In the genomic region with DNA sequence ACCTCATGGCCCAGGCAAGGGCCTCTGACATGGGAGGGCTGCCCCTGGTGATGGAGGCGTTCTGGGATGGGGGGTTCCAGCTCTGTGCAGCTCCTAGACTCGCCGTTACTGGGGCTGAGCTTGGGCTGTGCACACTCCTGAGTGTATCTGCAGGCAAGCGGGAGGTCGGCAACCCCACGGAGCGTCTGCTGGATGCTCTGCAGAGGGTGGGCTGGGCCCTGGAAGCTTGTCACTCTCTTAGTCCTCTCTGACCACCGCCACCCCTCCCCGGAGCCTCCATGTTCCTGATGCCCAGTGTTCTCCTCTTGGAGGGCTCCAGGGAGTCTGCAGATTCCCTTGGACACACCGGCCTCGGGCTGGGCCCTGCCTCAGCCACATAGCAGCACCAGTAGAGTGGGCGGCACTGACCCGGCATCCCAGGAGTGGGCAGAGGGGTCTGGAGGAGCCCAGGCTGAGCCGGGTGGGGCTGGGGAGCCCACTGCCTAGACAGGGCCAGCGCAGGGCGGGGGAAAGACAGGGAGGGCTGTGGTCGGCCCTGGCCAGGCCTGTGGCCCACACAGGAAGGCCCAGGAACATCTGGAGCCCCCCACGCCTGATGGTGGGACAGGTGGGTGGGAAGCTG, we compare ENCODE assay signal across 14 cellular contexts. TPM values are rescaled to one million over a fixed set of nuclear protein-coding genes. Genes with fewer than 3 reads are reported as not detected.
A peak's percentile ranks its signal among the peaks of the same experiment; 100 is the strongest.
DNase-seq lines count a peak whose midpoint lies in the region; ATAC-seq and TF ChIP-seq lines count a peak whose summit lies in the region.
"Had no signal": no experiment of that assay in that cellular context is flagged by ENCODE, and none has a peak within 500 bp of the region (broad histone marks: within the 10 kb centered on the region; RNA-seq: fewer than 3 reads in every experiment).

No MANE protein-coding gene starts in this region.

- no CpG with 5 or more reads among the region's 18 CpGs for WGBS in H9 (ENCODE audit: extremely low coverage, insufficient read length, low lambda C conversion rate)
- 24% methylated on average over 3 of the region's 18 CpGs; no CpG with 5 or more reads in 1 of the 2 donors for WGBS in gastroesophageal sphincter (ENCODE audit: low coverage in 1 of 2), 2 donors

- intact Hi-C loops in CD4-positive, alpha-beta T cell (cut with DNase I, micrococcal nuclease), result loop anchor here in 1 of 2 experiments (1.0 kb wide), 1 partner anchor 313 kb away; no protein-coding TSS in a partner anchor
- intact Hi-C loops in mucosa of descending colon (cut with DNase I, micrococcal nuclease), result loop anchor here in 1 of 2 donors (10.0 kb wide), 1 partner anchor 313 kb away; no protein-coding TSS in a partner anchor

- no peak overlapping the region for H2BK20ac ChIP-seq in H9 (ENCODE audit: low read depth, low read length, poor library complexity, severe bottlenecking)

- TF ChIP-seq CTCF in CD4-positive, alpha-beta T cell (IDR thresholded peaks at IDR 0.05), result no peak
- TF ChIP-seq CTCF in H9 (conservative IDR thresholded peaks at IDR 0.05), result no peak
- TF ChIP-seq CTCF in mucosa of descending colon (IDR thresholded peaks at IDR 0.05), result no peak
- TF ChIP-seq CTCF in gastroesophageal sphincter (IDR thresholded peaks at IDR 0.05), result no peak

- H4K91ac ChIP-seq in H9 (ENCODE audit: insufficient read length, low read depth, low read length), result no peak overlapping the region

- POLR2A ChIA-PET in CD4-positive, alpha-beta T cell (lab: Charles Lee), result no interaction called here
- POLR2A ChIA-PET in activated CD8-positive, alpha-beta T cell treated with anti-CD3 and anti-CD28 coated beads, Interleukin-2, amount 10 ng/mL, durations not matched to agents 7 days and 5 days (lab: Charles Lee), result no interaction called here

- H3K36me3 ChIP-seq in mucosa of descending colon (ENCODE audit: low read depth) (no peaks in the 10 kb centered on the region), gastroesophageal sphincter (no peaks in the 10 kb centered on the region)

- peaks cover 4% of the 10 kb centered on the region for H3K23me2 ChIP-seq in H9 (ENCODE audit: insufficient read length, low read depth, low read length, poor library complexity, severe bottlenecking)

- H3K27ac ChIP-seq in CD4-positive, alpha-beta T cell (ENCODE audit: low read depth, low read length), result no peak overlapping the region
- H3K27ac ChIP-seq in H9 (ENCODE audit: insufficient read length, low read depth, low read length) (no peak overlapping the region), gastroesophageal sphincter (no peak overlapping the region)
- H3K27ac ChIP-seq: VCaP had no signal

- no peak overlapping the region for H3K9ac ChIP-seq in H9 (ENCODE audit: extremely low read depth, insufficient read length, low read length)

- H3K27me3 ChIP-seq in CD4-positive, alpha-beta T cell (ENCODE audit: control insufficient read depth, insufficient read depth, low read length), result no peaks in the 10 kb centered on the region
- H3K27me3 ChIP-seq in H9 (ENCODE audit: insufficient read depth, low read length) (no peaks in the 10 kb centered on the region), gastroesophageal sphincter (peaks cover 71% of the 10 kb centered on the region)

- no peak overlapping the region for H4K8ac ChIP-seq in H9 (replicated peaks; ENCODE audit: insufficient read length, low read depth, low read length)

- H4K20me1 ChIP-seq in H9 (ENCODE audit: control insufficient read depth, insufficient read depth, insufficient read length), result no peaks in the 10 kb centered on the region

- H3K27ac Mint-ChIP-seq in CD4-positive, alpha-beta T cell, result no peak overlapping the region
- H3K27ac Mint-ChIP-seq in H9, result no peak overlapping the region
- H3K27ac Mint-ChIP-seq in activated CD8-positive, alpha-beta T cell treated with anti-CD3 and anti-CD28 coated beads, Interleukin-2, amount 10 ng/mL, durations not matched to agents 7 days and 5 days, result no peak overlapping the region
- no peak overlapping the region for H3K27ac Mint-ChIP-seq in immature natural killer cell

- no peaks in the 10 kb centered on the region for H3K27me3 Mint-ChIP-seq in CD4-positive, alpha-beta T cell
- H3K27me3 Mint-ChIP-seq in H9 (ENCODE audit: low read depth) (peaks cover 2% of the 10 kb centered on the region; the same call in 1 of the 2 replicates), immature natural killer cell (ENCODE audit: low read depth in 3 of 3) (no peaks in the 10 kb centered on the region)
- H3K27me3 Mint-ChIP-seq in activated CD8-positive, alpha-beta T cell treated with anti-CD3 and anti-CD28 coated beads, Interleukin-2, amount 10 ng/mL, durations not matched to agents 7 days and 5 days (ENCODE audit: low read depth), result no peaks in the 10 kb centered on the region

- no peak overlapping the region for H3K23ac ChIP-seq in H9 (ENCODE audit: insufficient read length, low read depth, low read length)

- H3K79me1 ChIP-seq in H9 (ENCODE audit: insufficient read depth, low read depth, low read length, poor library complexity, severe bottlenecking), result no peaks in the 10 kb centered on the region

- H3K18ac ChIP-seq in H9 (ENCODE audit: insufficient read length, low read depth, low read length), result no peak overlapping the region

- H3K56ac ChIP-seq in H9 (ENCODE audit: insufficient read length, low read depth, low read length), result no peak overlapping the region

- no peak overlapping the region for H3K4me3 Mint-ChIP-seq in CD4-positive, alpha-beta T cell
- H3K4me3 Mint-ChIP-seq in H9 (no peak overlapping the region), immature natural killer cell (no peak overlapping the region)
- H3K4me3 Mint-ChIP-seq in activated CD8-positive, alpha-beta T cell treated with anti-CD3 and anti-CD28 coated beads, Interleukin-2, amount 10 ng/mL, durations not matched to agents 7 days and 5 days, result no peak overlapping the region

- no peak overlapping the region for H4K5ac ChIP-seq in H9 (ENCODE audit: insufficient read length, low read depth, low read length)

- H3K4me2 ChIP-seq in H9 (ENCODE audit: insufficient read depth, insufficient read length, low read length), result no peak overlapping the region

- H2AK5ac ChIP-seq in H9 (ENCODE audit: insufficient read length, low read length), result no peak overlapping the region

- H3K4me3 ChIP-seq in mucosa of descending colon, result no peak overlapping the region
- no peak overlapping the region for H3K4me3 ChIP-seq in gastroesophageal sphincter

- no peaks in the 10 kb centered on the region for H3K4me1 Mint-ChIP-seq in CD4-positive, alpha-beta T cell (ENCODE audit: low read depth)
- H3K4me1 Mint-ChIP-seq in H9 (no peaks in the 10 kb centered on the region), immature natural killer cell (no peaks in the 10 kb centered on the region)
- no peaks in the 10 kb centered on the region for H3K4me1 Mint-ChIP-seq in activated CD8-positive, alpha-beta T cell treated with anti-CD3 and anti-CD28 coated beads, Interleukin-2, amount 10 ng/mL, durations not matched to agents 7 days and 5 days (ENCODE audit: low read depth)

- ATAC-seq in CD4-positive, alpha-beta T cell (ENCODE audit: poor library complexity), result peak; percentile 51
- peak; percentile 7 for ATAC-seq in activated CD8-positive, alpha-beta T cell treated with anti-CD3 and anti-CD28 coated beads, Interleukin-2, amount 10 ng/mL, durations not matched to agents 7 days and 5 days
- ATAC-seq in mucosa of descending colon (no peak), gastroesophageal sphincter (no peak)

- CTCF ChIA-PET in CD4-positive, alpha-beta T cell (lab: Charles Lee), result interaction anchor here (1.0 to 1.2 kb wide), 2 partner anchors 313 to 372 kb away, joined by 6 to 12 read pairs; no protein-coding TSS in a partner anchor
- CTCF ChIA-PET in activated CD8-positive, alpha-beta T cell treated with anti-CD3 and anti-CD28 coated beads, Interleukin-2, amount 10 ng/mL, durations not matched to agents 7 days and 5 days (lab: Charles Lee), result interaction anchor here (0.9 to 1.9 kb wide), 4 partner anchors 10 to 372 kb away, joined by 3 to 14 read pairs (median 4); no protein-coding TSS in a partner anchor

- no peak overlapping the region for H3K4ac ChIP-seq in H9 (ENCODE audit: low read depth, low read length)

- no peak overlapping the region for H2BK15ac ChIP-seq in H9 (ENCODE audit: low read depth, low read length)

- H3K9me3 ChIP-seq in CD4-positive, alpha-beta T cell (ENCODE audit: control insufficient read depth, low read length), result no peaks in the 10 kb centered on the region
- no peaks in the 10 kb centered on the region for H3K9me3 ChIP-seq in H9 (ENCODE audit: control insufficient read depth, low read depth, low read length)
- no peaks in the 10 kb centered on the region for H3K9me3 ChIP-seq in mucosa of descending colon
- H3K9me3 ChIP-seq in gastroesophageal sphincter, result no peaks in the 10 kb centered on the region

- H3K14ac ChIP-seq in H9 (ENCODE audit: insufficient read depth, low read length), result no peak overlapping the region

- H3T11ph ChIP-seq in H9 (ENCODE audit: low read length), result no peak overlapping the region

- DNase-seq in CD4-positive, alpha-beta T cell, result peak in 1 of 10 experiments; percentile 8
- peak; percentile 29 for DNase-seq in H9
- DNase-seq in activated CD8-positive, alpha-beta T cell treated with anti-CD3 and anti-CD28 coated beads, Interleukin-2, amount 10 ng/mL, durations not matched to agents 7 days and 5 days, result peak; percentile 28
- peak in 2 of 3 donors; percentile 31 to 46 for DNase-seq in mucosa of descending colon
- no peak for DNase-seq in HPDE6-E6E7 (ENCODE audit: extremely low spot score)
- no peak for DNase-seq in immature natural killer cell
- DNase-seq: amniotic stem cell had no signal

- no peaks in the 10 kb centered on the region for H3K36me3 Mint-ChIP-seq in CD4-positive, alpha-beta T cell (ENCODE audit: low read depth)
- no peaks in the 10 kb centered on the region for H3K36me3 Mint-ChIP-seq in H9 (ENCODE audit: insufficient read depth in 1 of 3, low read depth in 3 of 3)
- H3K36me3 Mint-ChIP-seq in activated CD8-positive, alpha-beta T cell treated with anti-CD3 and anti-CD28 coated beads, Interleukin-2, amount 10 ng/mL, durations not matched to agents 7 days and 5 days (ENCODE audit: low read depth), result no peaks in the 10 kb centered on the region
- H3K36me3 Mint-ChIP-seq in immature natural killer cell, result no peaks in the 10 kb centered on the region

- no peak for TF ChIP-seq POLR2A in gastroesophageal sphincter (IDR thresholded peaks at IDR 0.05)

- H3K79me2 ChIP-seq in H9 (ENCODE audit: insufficient read depth, low read length), result no peaks in the 10 kb centered on the region

- H3K4me1 ChIP-seq in H9 (ENCODE audit: insufficient read depth, low read length) (no peaks in the 10 kb centered on the region), mucosa of descending colon (ENCODE audit: low read depth) (peaks cover 29% of the 10 kb centered on the region), gastroesophageal sphincter (peaks cover 0 to 11% (median 0%) of the 10 kb centered on the region in 3 donors)

- H2BK12ac ChIP-seq in H9 (ENCODE audit: insufficient read length, low read depth, low read length), result no peak overlapping the region

- H3K9me3 Mint-ChIP-seq in CD4-positive, alpha-beta T cell, result no peaks in the 10 kb centered on the region
- H3K9me3 Mint-ChIP-seq in H9, result no peaks in the 10 kb centered on the region
- H3K9me3 Mint-ChIP-seq in activated CD8-positive, alpha-beta T cell treated with anti-CD3 and anti-CD28 coated beads, Interleukin-2, amount 10 ng/mL, durations not matched to agents 7 days and 5 days (ENCODE audit: insufficient read depth), result no peaks in the 10 kb centered on the region
- no peaks in the 10 kb centered on the region for H3K9me3 Mint-ChIP-seq in immature natural killer cell

- H2BK120ac ChIP-seq in H9 (ENCODE audit: low read depth, low read length, poor library complexity, severe bottlenecking), result no peak overlapping the region

- TF ChIP-seq EP300 in gastroesophageal sphincter (IDR thresholded peaks at IDR 0.05), result no peak

- H2BK5ac ChIP-seq in H9 (ENCODE audit: insufficient read length, low read length), result no peak overlapping the region

- no peak overlapping the region for H2AFZ ChIP-seq in H9 (ENCODE audit: low read length)

RNA-seq across cellular contexts. Expression of gene MUC5B, which starts 20.6 kb away (rescaled TPM):
- not detected for total RNA-seq in CD4-positive, alpha-beta T cell
- 0.02 TPM in 1 of 2 replicates, not detected in the other for total RNA-seq in H9 (2021)
- total RNA-seq in activated CD8-positive, alpha-beta T cell treated with anti-CD3 and anti-CD28 coated beads, Interleukin-2, amount 10 ng/mL, durations not matched to agents 7 days and 5 days, result not detected
- 100 to 1,000 TPM; 133 to 431 (median 135) TPM for total RNA-seq in mucosa of descending colon
- 100 to 1,000 TPM in 1 of 4 donors, 1 to 10 TPM in 1, under 1 TPM in 2; 0.13 to 199 (median 0.60) TPM for total RNA-seq in gastroesophageal sphincter
- polyA plus RNA-seq in immature natural killer cell, result not detected
- total RNA-seq: epithelial cell of proximal tubule, G401, LHCN-M2, pulmonary artery endothelial cell had no signal
- polyA plus RNA-seq: keratinocyte had no signal

RNA-seq across cellular contexts. Expression of gene MUC5AC, which starts 44.5 kb away (rescaled TPM):
- not detected for total RNA-seq in CD4-positive, alpha-beta T cell
- not detected in 2 replicates for total RNA-seq in H9 (2021)
- total RNA-seq in activated CD8-positive, alpha-beta T cell treated with anti-CD3 and anti-CD28 coated beads, Interleukin-2, amount 10 ng/mL, durations not matched to agents 7 days and 5 days, result not detected
- under 1 TPM in 2 of 3 donors, not detected in 1; 0.03 to 0.63 TPM for total RNA-seq in mucosa of descending colon
- under 1 TPM in 2 of 4 donors, not detected in 2; 0.02 to 0.31 TPM for total RNA-seq in gastroesophageal sphincter
- polyA plus RNA-seq in immature natural killer cell, result not detected
- total RNA-seq: epithelial cell of proximal tubule, G401, LHCN-M2, pulmonary artery endothelial cell had no signal
- polyA plus RNA-seq: keratinocyte had no signal

Comparison
In these comparisons a context has a peak if more than half of its experiments do, and no peak if none do; other contexts are left out.
1. ATAC-seq: peak in CD4-positive, alpha-beta T cell (single experiment) and activated CD8-positive, alpha-beta T cell treated with anti-CD3 and anti-CD28 coated beads, Interleukin-2, amount 10 ng/mL, durations not matched to agents 7 days and 5 days (single experiment); none in mucosa of descending colon (single experiment) and gastroesophageal sphincter (single experiment).
2. DNase-seq: peak in H9 (single experiment), activated CD8-positive, alpha-beta T cell treated with anti-CD3 and anti-CD28 coated beads, Interleukin-2, amount 10 ng/mL, durations not matched to agents 7 days and 5 days (single experiment) and mucosa of descending colon (2 of 3); none in HPDE6-E6E7 (single experiment) and immature natural killer cell (0 of 3).